Comparison of ENCODE assay signal across 17 cellular contexts in the genomic region with DNA sequence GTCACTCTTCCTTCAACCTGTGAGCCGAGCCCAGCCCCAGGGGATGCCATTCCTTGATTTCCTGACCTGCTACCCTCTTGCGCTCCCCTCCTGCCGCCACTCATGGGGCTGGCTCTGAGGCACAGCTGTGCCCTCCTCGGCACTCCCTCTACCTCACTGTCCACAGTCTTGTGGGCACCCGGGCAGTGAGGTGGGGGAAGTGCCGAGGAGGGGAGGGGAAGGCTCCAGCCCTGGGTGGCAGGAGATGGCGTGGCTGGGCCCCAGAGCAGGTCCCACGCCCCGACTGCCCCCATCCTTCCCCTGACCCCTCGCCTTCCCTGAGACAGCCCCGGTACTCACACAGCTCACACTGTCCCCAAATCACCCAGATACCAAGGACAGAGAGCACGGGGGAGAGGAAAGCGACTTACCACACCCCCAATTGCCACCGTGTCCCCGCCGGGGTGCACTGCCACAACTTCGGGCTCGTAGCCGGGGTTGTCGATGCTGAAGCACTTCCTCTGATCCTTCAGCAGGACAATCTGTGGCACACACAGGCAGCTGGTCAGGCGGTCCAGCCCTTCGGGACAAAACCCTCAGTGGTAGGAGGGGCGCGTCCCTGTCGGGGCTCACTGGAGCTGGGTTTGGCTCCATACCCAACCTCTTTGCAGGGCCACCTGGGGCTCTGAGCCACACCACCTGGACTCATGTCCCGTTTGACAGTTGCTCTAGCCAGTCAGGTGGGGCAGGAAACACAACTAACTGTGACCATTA. TPM values are rescaled to one million over a fixed set of nuclear protein-coding genes. Genes with fewer than 3 reads are reported as not detected.
DNase-seq lines count a peak whose midpoint lies in the region; ATAC-seq, FAIRE-seq and TF ChIP-seq lines count a peak whose summit lies in the region.
"Had no signal": no experiment of that assay in that cellular context is flagged by ENCODE, and none has a peak within 500 bp of the region (broad histone marks: within the 10 kb centered on the region; RNA-seq: fewer than 3 reads in every experiment).

No MANE protein-coding gene starts in this region.

- H3K36me3 ChIP-seq in ascending aorta (peaks cover 99 to 100% of the 10 kb centered on the region in 2 donors), HepG2 (replicated peaks in 1 of 2; ENCODE audit: control insufficient read depth in 1 of 2, insufficient read depth in 2 of 2, low read length in 2 of 2) (peaks cover 55 to 96% of the 10 kb centered on the region in 2 experiments; a peak in 4 of 5 replicates)

- TF ChIP-seq CTCF in ascending aorta (IDR thresholded peaks at IDR 0.05) (no peak), HepG2 (CRISPR knock-in tag; IDR thresholded peaks at IDR 0.05) (no peak), type B pancreatic cell (conservative IDR thresholded peaks at IDR 0.05) (no peak)

- H3K4me2 ChIP-seq in HepG2 (ENCODE audit: low read depth, low read length): no peak overlapping the region

- POLR2A ChIA-PET in HepG2 (lab: Yijun Ruan, JAX): no interaction called here

- no peak for FAIRE-seq in HepG2 (lab: Jason Lieb, UNC)
- FAIRE-seq: TTC549 had no signal

- no peak overlapping the region for H3K4me3 ChIP-seq in ascending aorta
- H3K4me3 ChIP-seq in HepG2 (replicated peaks in 1 of 3; ENCODE audit: insufficient read depth in 1 of 3, low read depth in 2 of 3, low read length in 3 of 3): no peak overlapping the region
- H3K4me3 ChIP-seq: vagina had no signal

- peak overlapping the region; percentile 53 for H3K27ac Mint-ChIP-seq in activated naive CD4-positive, alpha-beta T cell treated with anti-CD3 and anti-CD28 coated beads for 36 hours
- H3K27ac Mint-ChIP-seq in type B pancreatic cell: peak overlapping the region; percentile 48

- WGBS in HepG2 (ENCODE audit: low lambda C conversion rate): 95% methylated on average over 20 of the region's 26 CpGs

- no peak for DNase-seq in activated naive CD4-positive, alpha-beta T cell treated with anti-CD3 and anti-CD28 coated beads for 36 hours
- DNase-seq in activated naive CD4-positive, alpha-beta T cell (lab: John Stamatoyannopoulos, UW): no peak
- no peak for DNase-seq in ascending aorta (ENCODE audit: low spot score in 2 of 2)
- no peak for DNase-seq in HepG2 (ENCODE audit: low spot score)
- DNase-seq in type B pancreatic cell (ENCODE audit: extremely low spot score, unreplicated experiment): no peak
- no peak for DNase-seq in left colon
- DNase-seq in NCI-H2029 (lab: John Stamatoyannopoulos, UW): no peak
- no peak for DNase-seq in iPS-NIHi7 (ENCODE audit: extremely low spot score)
- DNase-seq: DMS153, hippocampal formation, KBM-7, NCI-H1436, NCI-H82, SHP77 treated with DMSO at 0.1 percent for 48 hours had no signal

- no peak overlapping the region for H3K4me3 Mint-ChIP-seq in activated naive CD4-positive, alpha-beta T cell treated with anti-CD3 and anti-CD28 coated beads for 36 hours
- H3K4me3 Mint-ChIP-seq in type B pancreatic cell: no peak overlapping the region

- H3K9me3 Mint-ChIP-seq in activated naive CD4-positive, alpha-beta T cell treated with anti-CD3 and anti-CD28 coated beads for 36 hours: no peaks in the 10 kb centered on the region
- H3K9me3 Mint-ChIP-seq in type B pancreatic cell: no peaks in the 10 kb centered on the region

- H3K4me1 ChIP-seq in ascending aorta (no peaks in the 10 kb centered on the region), HepG2 (ENCODE audit: insufficient read depth, low read length) (peaks cover 12% of the 10 kb centered on the region)
- H3K4me1 ChIP-seq: parathyroid adenoma, vagina had no signal

- H3K4me1 Mint-ChIP-seq in activated naive CD4-positive, alpha-beta T cell treated with anti-CD3 and anti-CD28 coated beads for 36 hours (ENCODE audit: low read depth): peaks cover 5% of the 10 kb centered on the region
- H3K4me1 Mint-ChIP-seq in type B pancreatic cell (ENCODE audit: unreplicated experiment): no peaks in the 10 kb centered on the region

- H2AFZ ChIP-seq in HepG2 (ENCODE audit: low read length): no peak overlapping the region
- H2AFZ ChIP-seq: parathyroid adenoma had no signal

- no peaks in the 10 kb centered on the region for H3K27me3 Mint-ChIP-seq in activated naive CD4-positive, alpha-beta T cell treated with anti-CD3 and anti-CD28 coated beads for 36 hours (ENCODE audit: low read depth)
- no peaks in the 10 kb centered on the region for H3K27me3 Mint-ChIP-seq in type B pancreatic cell

- H3K9me3 ChIP-seq in ascending aorta (no peaks in the 10 kb centered on the region), HepG2 (ENCODE audit: low read length) (no peaks in the 10 kb centered on the region)
- H3K9me3 ChIP-seq: vagina had no signal

- CTCF ChIA-PET in activated naive CD4-positive, alpha-beta T cell treated with anti-CD3 and anti-CD28 coated beads for 36 hours (lab: Charles Lee): interaction anchor here (1.0 kb wide), 1 partner anchor 16 kb away, joined by 3 read pairs; no protein-coding TSS in a partner anchor
- CTCF ChIA-PET in HepG2 (lab: Yijun Ruan, JAX; ENCODE audit: low intra/inter-chr PET ratio, low total read pairs): no interaction called here

- H3K36me3 Mint-ChIP-seq in activated naive CD4-positive, alpha-beta T cell treated with anti-CD3 and anti-CD28 coated beads for 36 hours (ENCODE audit: low read depth): peaks cover 35% of the 10 kb centered on the region
- peaks cover 28% of the 10 kb centered on the region for H3K36me3 Mint-ChIP-seq in type B pancreatic cell

- no peaks in the 10 kb centered on the region for H3K79me2 ChIP-seq in HepG2 (ENCODE audit: insufficient read depth, low read length)
- H3K79me2 ChIP-seq: parathyroid adenoma had no signal

- TF ChIP-seq RAD21 in HepG2 (CRISPR knock-in tag; IDR thresholded peaks at IDR 0.05): no peak

- in situ Hi-C loops in HepG2 (cut with HindIII; ENCODE audit: extremely low pct_ligation_motif_present, low pct_unique_long_range_greater_than_20kb): no loop called here

- BruUV-seq in HepG2 (replicated peaks; lab: Mats Ljungman, UMichigan): no TSS peak

- H3K27ac ChIP-seq in ascending aorta: peak overlapping the region; percentile 39 to 40
- no peak overlapping the region for H3K27ac ChIP-seq in HepG2 (ENCODE audit: extremely low read length, insufficient read depth, low read length)
- H3K27ac ChIP-seq: parathyroid adenoma, vagina had no signal

- TF ChIP-seq EP300 in HepG2 (IDR thresholded peaks at IDR 0.05; ENCODE audit: low read depth in 2 of 2, low read length in 2 of 2) (no peak), HepG2 (CRISPR knock-in tag; IDR thresholded peaks at IDR 0.05; ENCODE audit: borderline replicate concordance) (no peak)

- H4K20me1 ChIP-seq in HepG2 (ENCODE audit: insufficient read depth, low read length): peaks cover 3% of the 10 kb centered on the region; the same call in 1 of the 2 replicates

- ATAC-seq in HepG2: no peak
- ATAC-seq in left colon: no peak

- no peak overlapping the region for H3K9ac ChIP-seq in HepG2 (ENCODE audit: insufficient read depth, low read depth, low read length)
- H3K9ac ChIP-seq: parathyroid adenoma had no signal

- H3K27me3 ChIP-seq in ascending aorta (no peaks in the 10 kb centered on the region), HepG2 (ENCODE audit: control insufficient read depth in 1 of 2, insufficient read depth in 2 of 2, low read length in 2 of 2) (no peaks in the 10 kb centered on the region)
- H3K27me3 ChIP-seq: vagina had no signal

- TF ChIP-seq POLR2A in HepG2 (IDR thresholded peaks at IDR 0.05; ENCODE audit: insufficient read depth in 1 of 2, low read depth in 2 of 2, low read length in 2 of 2): no peak

- intact Hi-C loops in activated naive CD4-positive, alpha-beta T cell treated with anti-CD3 and anti-CD28 coated beads for 36 hours (cut with micrococcal nuclease): no loop called here
- intact Hi-C loops in ascending aorta (cut with DNase I): no loop called here
- intact Hi-C loops in HepG2 (cut with micrococcal nuclease; ENCODE audit: unreplicated experiment): no loop called here
- intact Hi-C loops in left colon (cut with DNase I, micrococcal nuclease): no loop called here

RNA-seq across cellular contexts. Expression of a gene that starts 37.9 kb away (rescaled TPM):
- total RNA-seq in activated naive CD4-positive, alpha-beta T cell treated with anti-CD3 and anti-CD28 coated beads for 36 hours: 100 to 1,000 TPM; 271 to 295 TPM
- 216 TPM for total RNA-seq in ascending aorta
- total RNA-seq in HepG2 (2016; rRNA removed; fragmentation: Illumina TruSeq; extraction: Trizol): 106 and 120 TPM in 2 replicates
- total RNA-seq in HepG2 (2016; cell fraction: cytosol; rRNA removed; fragmentation: Illumina TruSeq; extraction: Trizol; ENCODE audit: low read depth): 50.7 and 51.7 TPM in 2 replicates
- 98.1 and 109 TPM in 2 replicates for total RNA-seq in HepG2 (2016; cell fraction: insoluble cytoplasmic fraction; rRNA removed; fragmentation: Illumina TruSeq; extraction: Trizol)
- 54.9 and 56.0 TPM in 2 replicates for total RNA-seq in HepG2 (2016; cell fraction: membrane; rRNA removed; fragmentation: Illumina TruSeq; extraction: Trizol)
- 57.3 and 65.4 TPM in 2 replicates for total RNA-seq in HepG2 (2016; cell fraction: nucleus; rRNA removed; fragmentation: Illumina TruSeq; extraction: Trizol)
- 198 and 199 TPM in 2 replicates for polyA plus RNA-seq in HepG2 (2011; rRNA removed)
- 187 and 226 TPM in 2 replicates for polyA plus RNA-seq in HepG2 (2011; cell fraction: cytosol; rRNA removed)
- 166 and 177 TPM in 2 replicates for polyA plus RNA-seq in HepG2 (2011; cell fraction: nucleus; rRNA removed)
- 117 and 122 TPM in 2 replicates for polyA plus RNA-seq in HepG2 (2012)
- polyA plus RNA-seq in HepG2 (2016; cell fraction: cytosol; fragmentation: Illumina TruSeq; extraction: Trizol; ENCODE audit: low read depth): 33.9 and 35.4 TPM in 2 replicates
- polyA plus RNA-seq in HepG2 (2016; cell fraction: insoluble cytoplasmic fraction; fragmentation: Illumina TruSeq; extraction: Trizol; ENCODE audit: low read depth): 136 and 179 TPM in 2 replicates
- 47.7 and 51.7 TPM in 2 replicates for polyA plus RNA-seq in HepG2 (2016; cell fraction: membrane; fragmentation: Illumina TruSeq; extraction: Trizol; ENCODE audit: low read depth)
- polyA plus RNA-seq in HepG2 (2016; cell fraction: nucleus; fragmentation: Illumina TruSeq; extraction: Trizol; ENCODE audit: insufficient read depth, low read depth): 118 and 124 TPM in 2 replicates
- polyA minus RNA-seq in HepG2 (2011; rRNA and poly(A)+ RNA removed; ENCODE audit: low replicate concordance): 149 and 296 TPM in 2 replicates
- polyA minus RNA-seq in HepG2 (2011; cell fraction: cytosol; rRNA and poly(A)+ RNA removed): 111 and 136 TPM in 2 replicates
- 82.2 and 96.2 TPM in 2 replicates for polyA minus RNA-seq in HepG2 (2011; cell fraction: nucleus; rRNA and poly(A)+ RNA removed)
- 227 and 313 TPM in 2 replicates for total RNA-seq in type B pancreatic cell (ENCODE audit: low replicate concordance)
- total RNA-seq in left colon: 100 to 1,000 TPM; 448 to 457 TPM

RNA-seq across cellular contexts. Expression of a gene that starts 57.4 kb away (rescaled TPM):
- under 1 TPM; 0.43 to 0.86 TPM for total RNA-seq in activated naive CD4-positive, alpha-beta T cell treated with anti-CD3 and anti-CD28 coated beads for 36 hours
- total RNA-seq in ascending aorta (6.2 TPM), HepG2 (2016; rRNA removed; fragmentation: Illumina TruSeq; extraction: Trizol) (19.9 and 36.2 TPM in 2 replicates), type B pancreatic cell (ENCODE audit: low replicate concordance) (1.1 and 2.5 TPM in 2 replicates), left colon (1 to 10 TPM; 5.1 to 5.2 TPM)
- total RNA-seq in HepG2 (2016; cell fraction: cytosol; rRNA removed; fragmentation: Illumina TruSeq; extraction: Trizol; ENCODE audit: low read depth): 11.2 and 13.2 TPM in 2 replicates
- 20.2 and 36.6 TPM in 2 replicates for total RNA-seq in HepG2 (2016; cell fraction: insoluble cytoplasmic fraction; rRNA removed; fragmentation: Illumina TruSeq; extraction: Trizol)
- 16.6 and 18.8 TPM in 2 replicates for total RNA-seq in HepG2 (2016; cell fraction: membrane; rRNA removed; fragmentation: Illumina TruSeq; extraction: Trizol)
- total RNA-seq in HepG2 (2016; cell fraction: nucleus; rRNA removed; fragmentation: Illumina TruSeq; extraction: Trizol): 46.8 and 63.5 TPM in 2 replicates
- polyA plus RNA-seq in HepG2 (2011; rRNA removed): 42.3 and 51.0 TPM in 2 replicates
- 40.4 and 40.5 TPM in 2 replicates for polyA plus RNA-seq in HepG2 (2011; cell fraction: cytosol; rRNA removed)
- 78.3 and 78.9 TPM in 2 replicates for polyA plus RNA-seq in HepG2 (2011; cell fraction: nucleus; rRNA removed)
- polyA plus RNA-seq in HepG2 (2012): 38.0 and 55.5 TPM in 2 replicates
- 5.7 and 8.5 TPM in 2 replicates for polyA plus RNA-seq in HepG2 (2016; cell fraction: cytosol; fragmentation: Illumina TruSeq; extraction: Trizol; ENCODE audit: low read depth)
- polyA plus RNA-seq in HepG2 (2016; cell fraction: insoluble cytoplasmic fraction; fragmentation: Illumina TruSeq; extraction: Trizol; ENCODE audit: low read depth): 16.8 and 19.2 TPM in 2 replicates
- polyA plus RNA-seq in HepG2 (2016; cell fraction: membrane; fragmentation: Illumina TruSeq; extraction: Trizol; ENCODE audit: low read depth): 11.8 and 13.9 TPM in 2 replicates
- 32.8 and 34.3 TPM in 2 replicates for polyA plus RNA-seq in HepG2 (2016; cell fraction: nucleus; fragmentation: Illumina TruSeq; extraction: Trizol; ENCODE audit: insufficient read depth, low read depth)
- polyA minus RNA-seq in HepG2 (2011; rRNA and poly(A)+ RNA removed; ENCODE audit: low replicate concordance): 0.09 and 127 TPM in 2 replicates
- 35.6 and 44.8 TPM in 2 replicates for polyA minus RNA-seq in HepG2 (2011; cell fraction: cytosol; rRNA and poly(A)+ RNA removed)
- polyA minus RNA-seq in HepG2 (2011; cell fraction: nucleus; rRNA and poly(A)+ RNA removed): 124 and 142 TPM in 2 replicates
